Comparison of ENCODE assay signal across 9 cellular contexts in the genomic region with DNA sequence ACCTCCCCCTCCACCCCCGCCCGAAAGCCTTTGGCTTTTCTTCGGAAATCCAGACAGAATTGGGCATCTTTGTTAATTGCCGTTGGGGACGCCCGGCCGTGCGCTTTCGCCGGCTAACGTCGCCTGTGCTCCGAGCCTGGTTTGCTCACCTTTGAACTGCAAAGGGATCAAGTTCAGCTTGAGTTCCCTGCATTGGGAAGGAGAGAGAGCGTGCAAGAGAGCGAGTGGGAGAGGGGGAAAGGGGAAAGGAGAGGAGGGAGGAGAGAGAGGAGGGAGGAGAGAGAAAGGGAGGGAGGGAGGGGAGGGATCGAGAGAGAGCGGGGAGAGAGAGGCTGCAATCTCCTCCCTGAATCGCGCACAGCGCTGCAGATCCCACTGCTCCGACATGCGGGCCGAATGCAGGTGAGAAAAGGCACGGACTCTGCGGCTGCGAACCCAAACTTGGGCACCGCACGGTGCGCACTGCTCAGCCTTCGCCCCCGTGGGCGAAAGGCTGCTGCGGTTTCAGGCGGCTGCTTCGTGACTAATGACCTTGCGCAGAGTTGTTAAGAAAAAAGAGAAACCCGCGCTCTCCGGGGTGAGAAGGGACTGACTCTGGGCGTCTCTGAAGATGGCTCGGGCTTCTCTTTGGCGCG.
DNase-seq lines count a peak whose midpoint lies in the region; ATAC-seq lines count a peak whose summit lies in the region.
"Had no signal": no experiment of that assay in that cellular context is flagged by ENCODE, and none has a peak within 500 bp of the region (broad histone marks: within the 10 kb centered on the region; RNA-seq: fewer than 3 reads in every experiment).

A gene with protein sequence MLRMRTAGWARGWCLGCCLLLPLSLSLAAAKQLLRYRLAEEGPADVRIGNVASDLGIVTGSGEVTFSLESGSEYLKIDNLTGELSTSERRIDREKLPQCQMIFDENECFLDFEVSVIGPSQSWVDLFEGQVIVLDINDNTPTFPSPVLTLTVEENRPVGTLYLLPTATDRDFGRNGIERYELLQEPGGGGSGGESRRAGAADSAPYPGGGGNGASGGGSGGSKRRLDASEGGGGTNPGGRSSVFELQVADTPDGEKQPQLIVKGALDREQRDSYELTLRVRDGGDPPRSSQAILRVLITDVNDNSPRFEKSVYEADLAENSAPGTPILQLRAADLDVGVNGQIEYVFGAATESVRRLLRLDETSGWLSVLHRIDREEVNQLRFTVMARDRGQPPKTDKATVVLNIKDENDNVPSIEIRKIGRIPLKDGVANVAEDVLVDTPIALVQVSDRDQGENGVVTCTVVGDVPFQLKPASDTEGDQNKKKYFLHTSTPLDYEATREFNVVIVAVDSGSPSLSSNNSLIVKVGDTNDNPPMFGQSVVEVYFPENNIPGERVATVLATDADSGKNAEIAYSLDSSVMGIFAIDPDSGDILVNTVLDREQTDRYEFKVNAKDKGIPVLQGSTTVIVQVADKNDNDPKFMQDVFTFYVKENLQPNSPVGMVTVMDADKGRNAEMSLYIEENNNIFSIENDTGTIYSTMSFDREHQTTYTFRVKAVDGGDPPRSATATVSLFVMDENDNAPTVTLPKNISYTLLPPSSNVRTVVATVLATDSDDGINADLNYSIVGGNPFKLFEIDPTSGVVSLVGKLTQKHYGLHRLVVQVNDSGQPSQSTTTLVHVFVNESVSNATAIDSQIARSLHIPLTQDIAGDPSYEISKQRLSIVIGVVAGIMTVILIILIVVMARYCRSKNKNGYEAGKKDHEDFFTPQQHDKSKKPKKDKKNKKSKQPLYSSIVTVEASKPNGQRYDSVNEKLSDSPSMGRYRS (N-terminal part only) (plus strand): TSS at position 349 of the 635 bp plus-strand sequence. CDS start 1,054 bp downstream, outside the sequence.

- peak within 1 kb of the TSS; percentile 72 for H3K4me3 ChIP-seq in skeletal muscle cell (ENCODE audit: low read depth, low read length)

- H3K27ac ChIP-seq in caudate nucleus (ENCODE audit: low read depth, low read length) = peak within 1 kb of the TSS; percentile 82

- DNase-seq in NCI-H2196 (lab: John Stamatoyannopoulos, UW; ENCODE audit: unreplicated experiment) (peak; percentile 59), NCI-H2196 treated with DMSO at 0.1 percent for 48 hours (lab: John Stamatoyannopoulos, UW; ENCODE audit: unreplicated experiment) (no peak), NCI-H226 (peak; percentile 44), caudate nucleus (lab: John Stamatoyannopoulos, UW) (peak in 50 of 61 donors; percentile 2 to 82 (median 54)), inferior parietal cortex (ENCODE audit: extremely low spot score) (peak; percentile 49), skeletal muscle cell (ENCODE audit: low read depth) (no peak)
- DNase-seq in NK-92 treated with Interleukin-12 subunit alpha and Interleukin-12 subunit beta, amount 100 ng/mL, for 24 hours (lab: John Stamatoyannopoulos, UW) = no peak
- DNase-seq: DND-41 had no signal

- ATAC-seq in HG03045 (IDR thresholded peaks at IDR 0.05; ENCODE audit: unreplicated experiment) = no peak

Comparison
In these comparisons a context has a peak if more than half of its experiments do, and no peak if none do; other contexts are left out.
1. DNase-seq: peak in NCI-H2196 (single experiment), NCI-H226 (single experiment), caudate nucleus (50 of 61) and inferior parietal cortex (single experiment); none in NCI-H2196 treated with DMSO at 0.1 percent for 48 hours (single experiment), skeletal muscle cell (single experiment) and NK-92 treated with Interleukin-12 subunit alpha and Interleukin-12 subunit beta, amount 100 ng/mL, for 24 hours (single experiment).